10 cellular contexts compared by ENCODE assay signal in genomic region chr16:74698220-74698619, GRCh38. TPM values are rescaled to one million over a fixed set of nuclear protein-coding genes. Genes with fewer than 3 reads are reported as not detected.
DNase-seq lines count a peak whose midpoint lies in the region; ATAC-seq and TF ChIP-seq lines count a peak whose summit lies in the region.
"Had no signal": no experiment of that assay in that cellular context is flagged by ENCODE, and none has a peak within 500 bp of the region (broad histone marks: within the 10 kb centered on the region; RNA-seq: fewer than 3 reads in every experiment).

No MANE protein-coding gene starts in this region.

- peaks cover 60% of the 10 kb centered on the region for H3K36me3 Mint-ChIP-seq in Calu3 (ENCODE audit: insufficient read depth, unreplicated experiment)
- peaks cover 56% of the 10 kb centered on the region for H3K36me3 Mint-ChIP-seq in activated T-helper 17 cell treated with anti-CD3 and anti-CD28 coated beads, Interleukin-2, amount 50 U/mL, for 72 hours (ENCODE audit: low read depth)
- H3K36me3 Mint-ChIP-seq: brain had no signal

- H3K9ac ChIP-seq in colonic mucosa (ENCODE audit: low read depth in 2 of 2, low read length in 2 of 2) = peak overlapping the region in 1 of 2 donors; percentile 55

- intact Hi-C loops in Calu3 (cut with micrococcal nuclease; ENCODE audit: unreplicated experiment) = no loop called here
- intact Hi-C loops in colonic mucosa (cut with DNase I) = no loop called here

- H3K27ac Mint-ChIP-seq in Calu3 (ENCODE audit: unreplicated experiment) = peak overlapping the region; percentile 99
- H3K27ac Mint-ChIP-seq in activated T-helper 17 cell treated with anti-CD3 and anti-CD28 coated beads, Interleukin-2, amount 50 U/mL, for 72 hours = peak overlapping the region; percentile 97
- H3K27ac Mint-ChIP-seq: brain had no signal

- peak overlapping the region; percentile 91 for H3K4me3 Mint-ChIP-seq in Calu3 (ENCODE audit: low read depth, unreplicated experiment)
- peak overlapping the region; percentile 96 for H3K4me3 Mint-ChIP-seq in activated T-helper 17 cell treated with anti-CD3 and anti-CD28 coated beads, Interleukin-2, amount 50 U/mL, for 72 hours
- H3K4me3 Mint-ChIP-seq: brain had no signal

- CTCF ChIA-PET in Calu3 (lab: Charles Lee) = interaction anchor here (4.9 kb wide), 1 partner anchor 164 kb away, joined by 22 read pairs; no protein-coding TSS in a partner anchor

- H3K27me3 ChIP-seq in mononuclear cell (ENCODE audit: insufficient read depth, low read length) = no peaks in the 10 kb centered on the region
- H3K27me3 ChIP-seq in brain microvascular endothelial cell (replicated peaks) = no peaks in the 10 kb centered on the region
- H3K27me3 ChIP-seq in colonic mucosa = no peaks in the 10 kb centered on the region
- H3K27me3 ChIP-seq: right atrium auricular region had no signal

- H3K9me3 Mint-ChIP-seq in Calu3 (ENCODE audit: low read depth, unreplicated experiment) = no peaks in the 10 kb centered on the region
- no peaks in the 10 kb centered on the region for H3K9me3 Mint-ChIP-seq in activated T-helper 17 cell treated with anti-CD3 and anti-CD28 coated beads, Interleukin-2, amount 50 U/mL, for 72 hours
- H3K9me3 Mint-ChIP-seq: brain had no signal

- DNase-seq in Calu3 (no peak), NCI-H2029 (lab: John Stamatoyannopoulos, UW) (no peak), brain microvascular endothelial cell (no peak), colonic mucosa (no peak), mucosa of gallbladder (ENCODE audit: low spot score) (no peak)

- in situ Hi-C loops in brain microvascular endothelial cell (cut with HindIII; ENCODE audit: low pct_ligation_motif_present, low sequenced_read_pairs) = no loop called here

- BruUV-seq in Calu3 (replicated peaks; lab: Mats Ljungman, UMichigan) = no TSS peak

- H3K9me3 ChIP-seq in mononuclear cell (ENCODE audit: low read depth, low read length) = no peaks in the 10 kb centered on the region
- no peaks in the 10 kb centered on the region for H3K9me3 ChIP-seq in colonic mucosa
- H3K9me3 ChIP-seq: right atrium auricular region had no signal

- H3K4me3 ChIP-seq in mononuclear cell (ENCODE audit: low read length) (peak overlapping the region; percentile 9), brain microvascular endothelial cell (ENCODE audit: low read depth, low read length) (no peak overlapping the region), colonic mucosa (no peak overlapping the region)
- H3K4me3 ChIP-seq: right atrium auricular region had no signal

- peak; percentile 31 for ATAC-seq in HG03442 (IDR thresholded peaks at IDR 0.05; ENCODE audit: unreplicated experiment)
- peak; percentile 30 for ATAC-seq in activated T-helper 17 cell treated with anti-CD3 and anti-CD28 coated beads, Interleukin-2, amount 50 U/mL, for 72 hours (replicated peaks)

- H3K4me1 ChIP-seq in mononuclear cell (ENCODE audit: insufficient read depth, low read length) (peaks cover 69% of the 10 kb centered on the region), colonic mucosa (no peaks in the 10 kb centered on the region)

- H3K27me3 Mint-ChIP-seq in Calu3 (ENCODE audit: unreplicated experiment) = no peaks in the 10 kb centered on the region
- H3K27me3 Mint-ChIP-seq in activated T-helper 17 cell treated with anti-CD3 and anti-CD28 coated beads, Interleukin-2, amount 50 U/mL, for 72 hours = no peaks in the 10 kb centered on the region

- TF ChIP-seq CTCF in Calu3 (IDR thresholded peaks at IDR 0.05; ENCODE audit: unreplicated experiment) (no peak), brain microvascular endothelial cell (IDR thresholded peaks at IDR 0.05; ENCODE audit: low read depth, low read length, missing control alignments) (no peak), colonic mucosa (IDR thresholded peaks at IDR 0.05) (no peak)

- H3K27ac ChIP-seq in brain microvascular endothelial cell (no peak overlapping the region), colonic mucosa (no peak overlapping the region)
- H3K27ac ChIP-seq: right atrium auricular region had no signal

- H3K36me3 ChIP-seq in brain microvascular endothelial cell (replicated peaks) (peaks cover 14% of the 10 kb centered on the region), colonic mucosa (no peaks in the 10 kb centered on the region)
- H3K36me3 ChIP-seq: right atrium auricular region had no signal

- H3K4me1 Mint-ChIP-seq in Calu3 (ENCODE audit: low read depth, unreplicated experiment) = peaks cover 37% of the 10 kb centered on the region
- H3K4me1 Mint-ChIP-seq in activated T-helper 17 cell treated with anti-CD3 and anti-CD28 coated beads, Interleukin-2, amount 50 U/mL, for 72 hours = peaks cover 36% of the 10 kb centered on the region

RNA-seq across cellular contexts. Expression of gene MLKL, which starts 2.4 kb away (rescaled TPM):
- total RNA-seq in Calu3 (2022) (38.8 and 46.1 TPM in 2 replicates), mononuclear cell (17.6 TPM), colonic mucosa (10 to 100 TPM; 13.9 to 25.1 TPM), mucosa of gallbladder (12.8 TPM)
- 10 to 100 TPM; 25.6 to 35.6 TPM for total RNA-seq in activated T-helper 17 cell treated with anti-CD3 and anti-CD28 coated beads, Interleukin-2, amount 50 U/mL, for 72 hours

RNA-seq across cellular contexts. Expression of gene RFWD3, which starts 31.5 kb away (rescaled TPM):
- total RNA-seq in Calu3 (2022) = 107 and 109 TPM in 2 replicates
- total RNA-seq in activated T-helper 17 cell treated with anti-CD3 and anti-CD28 coated beads, Interleukin-2, amount 50 U/mL, for 72 hours = 100 to 1,000 TPM in 1 of 2 donors, 10 to 100 TPM in 1; 71.5 to 109 TPM
- 24.9 TPM for total RNA-seq in mononuclear cell
- total RNA-seq in colonic mucosa = 10 to 100 TPM; 23.2 to 45.7 TPM
- 22.6 TPM for total RNA-seq in mucosa of gallbladder
